Comparison of ENCODE assay signal across 17 cellular contexts in genomic region chr4:128796934-128797333, GRCh38. TPM values are rescaled to one million over a fixed set of nuclear protein-coding genes. Genes with fewer than 3 reads are reported as not detected.
DNase-seq lines count a peak whose midpoint lies in the region; ATAC-seq, FAIRE-seq and TF ChIP-seq lines count a peak whose summit lies in the region.
"Had no signal": no experiment of that assay in that cellular context is flagged by ENCODE, and none has a peak within 500 bp of the region (broad histone marks: within the 10 kb centered on the region; RNA-seq: fewer than 3 reads in every experiment).

No MANE protein-coding gene starts in this region.

- TF ChIP-seq RAD21 in A549 (conservative IDR thresholded peaks at IDR 0.05 in 1 of 2, IDR thresholded peaks at IDR 0.05 in 1 of 2) (no peak), HCT116 (IDR thresholded peaks at IDR 0.05; ENCODE audit: low read depth) (no peak)

- H3K9ac ChIP-seq in HCT116 (ENCODE audit: low read length), result no peak overlapping the region

- TF ChIP-seq EP300 in A549 (IDR thresholded peaks at IDR 0.05), result no peak

- no peak for FAIRE-seq in A549 (lab: Jason Lieb, UNC)
- FAIRE-seq: HTR-8/SVneo, K562 had no signal

- DNase-seq in A549 (ENCODE audit: low read depth in 1 of 2, low spot score in 1 of 2) (peak in 1 of 2 experiments; percentile 45), HCT116 (ENCODE audit: low read depth, low spot score) (no peak), RKO (ENCODE audit: low spot score) (peak; percentile 53), foreskin keratinocyte (peak; percentile 39 to 73), GM10248 (ENCODE audit: extremely low spot score) (no peak), gastrocnemius medialis (no peak)
- DNase-seq in CD4-positive, alpha-beta memory T cell, result no peak
- DNase-seq: CD4-positive, alpha-beta T cell; DMS79 treated with DMSO at 0.1 percent for 48 hours; MM.1S; NCI-H1105; NCI-H1694 treated with DMSO at 0.1 percent for 48 hours; Peyer's patch; SIG-M5 had no signal

- peak overlapping the region; percentile 14 for H2AFZ ChIP-seq in HCT116 (ENCODE audit: low read depth, low read length, poor library complexity, severe bottlenecking)

- no TSS peak for BruUV-seq in HCT116 (replicated peaks; lab: Mats Ljungman, UMichigan)

- no peaks in the 10 kb centered on the region for H3K9me3 Mint-ChIP-seq in CD4-positive, alpha-beta memory T cell
- H3K9me3 Mint-ChIP-seq: CD4-positive, alpha-beta T cell had no signal

- no peaks in the 10 kb centered on the region for H3K4me1 Mint-ChIP-seq in CD4-positive, alpha-beta memory T cell

- no peaks in the 10 kb centered on the region for H3K79me2 ChIP-seq in HCT116 (ENCODE audit: insufficient read depth, low read length)

- intact Hi-C loops in HCT116 (cut with micrococcal nuclease), result no loop called here
- intact Hi-C loops in gastrocnemius medialis (cut with DNase I; ENCODE audit: low total_unique reads), result no loop called here
- intact Hi-C loops in CD4-positive, alpha-beta memory T cell (cut with micrococcal nuclease), result no loop called here

- H3K4me3 ChIP-seq in A549 (no peak overlapping the region), HCT116 (replicated peaks in 1 of 2; ENCODE audit: low read depth in 1 of 2, low read length in 2 of 2) (no peak overlapping the region), gastrocnemius medialis (no peak overlapping the region)
- H3K4me3 ChIP-seq in CD4-positive, alpha-beta memory T cell (ENCODE audit: low read length in 2 of 2), result no peak overlapping the region
- H3K4me3 ChIP-seq: K562, Peyer's patch had no signal

- H3K9me2 ChIP-seq in HCT116 (ENCODE audit: insufficient read depth), result 0 out of 2 replicates have a peak, but pooled peaks cover 4% of the 10 kb centered on the region

- H3K27me3 ChIP-seq in HCT116 (ENCODE audit: insufficient read depth, low read length) (no peaks in the 10 kb centered on the region), foreskin keratinocyte (peaks cover 6% of the 10 kb centered on the region), gastrocnemius medialis (no peaks in the 10 kb centered on the region)
- H3K27me3 ChIP-seq in CD4-positive, alpha-beta memory T cell (ENCODE audit: insufficient read depth, low read length), result no peaks in the 10 kb centered on the region
- H3K27me3 ChIP-seq: Peyer's patch had no signal

- RAD21 ChIA-PET in HCT116 (lab: Charles Lee; ENCODE audit: low non-redundant PET in 1 of 2, low total read pairs in 2 of 2, uncharacterized antibody in 2 of 2, unreplicated experiment in 2 of 2), result no interaction called here

- TF ChIP-seq CTCF in A549 (IDR thresholded peaks at IDR 0.05) (no peak), HCT116 (IDR thresholded peaks at IDR 0.05 in 2 of 3, conservative IDR thresholded peaks at IDR 0.05 in 1 of 3; ENCODE audit: borderline replicate concordance in 1 of 3, insufficient read depth in 1 of 3, low read depth in 2 of 3, low read length in 2 of 3) (no peak), foreskin keratinocyte (conservative IDR thresholded peaks at IDR 0.05) (no peak), GM10248 (IDR thresholded peaks at IDR 0.05; ENCODE audit: control extremely low read depth, extremely low read depth, low read depth, missing control alignments) (no peak), gastrocnemius medialis (IDR thresholded peaks at IDR 0.05 in 4 of 5, conservative IDR thresholded peaks at IDR 0.05 in 1 of 5) (no peak)

- POLR2A ChIA-PET in A549 (lab: Yijun Ruan, JAX) (interaction anchor here (0.6 kb wide), 1 partner anchor 161 kb away, joined by 3 read pairs; no protein-coding TSS in a partner anchor), HCT116 (lab: Charles Lee) (no interaction called here), GM10248 (lab: Yijun Ruan, JAX) (no interaction called here)
- POLR2A ChIA-PET in CD4-positive, alpha-beta memory T cell (lab: Charles Lee; ENCODE audit: partially characterized antibody), result no interaction called here

- TF ChIP-seq POLR2A in A549 (IDR thresholded peaks at IDR 0.05; ENCODE audit: low read length) (no peak), HCT116 (IDR thresholded peaks at IDR 0.05; ENCODE audit: borderline replicate concordance, extremely low read depth, insufficient read depth, insufficient read length) (no peak), gastrocnemius medialis (IDR thresholded peaks at IDR 0.05) (no peak)

- 36% methylated on average over 3 of the region's 3 CpGs for WGBS in A549 (ENCODE audit: missing lambda C conversion rate)

- H3K36me3 ChIP-seq in HCT116 (ENCODE audit: control insufficient read depth in 1 of 2, insufficient read depth in 2 of 2, low read length in 2 of 2) (no peaks in the 10 kb centered on the region), gastrocnemius medialis (no peaks in the 10 kb centered on the region)
- H3K36me3 ChIP-seq in CD4-positive, alpha-beta memory T cell (ENCODE audit: insufficient read depth, low read length), result no peaks in the 10 kb centered on the region
- H3K36me3 ChIP-seq: Peyer's patch had no signal

- H3K36me3 Mint-ChIP-seq in CD4-positive, alpha-beta memory T cell, result no peaks in the 10 kb centered on the region

- H4K20me1 ChIP-seq in HCT116 (ENCODE audit: insufficient read depth), result no peaks in the 10 kb centered on the region

- H3K27ac ChIP-seq in A549, result peak overlapping the region; percentile 4 to 37; a peak in 3 of 6 replicates
- no peak overlapping the region for H3K27ac ChIP-seq in HCT116 (ENCODE audit: low read depth, low read length)
- no peak overlapping the region for H3K27ac ChIP-seq in foreskin keratinocyte
- H3K27ac ChIP-seq in gastrocnemius medialis, result no peak overlapping the region
- H3K27ac ChIP-seq in CD4-positive, alpha-beta memory T cell (ENCODE audit: low read depth, low read length), result no peak overlapping the region
- H3K27ac ChIP-seq: Peyer's patch had no signal

- in situ Hi-C loops in gastrocnemius medialis (cut with MboI; ENCODE audit: low sequenced_read_pairs in 4 of 4), result no loop called here

- no peak overlapping the region for H3K27ac Mint-ChIP-seq in CD4-positive, alpha-beta memory T cell
- H3K27ac Mint-ChIP-seq: CD4-positive, alpha-beta T cell had no signal

- CTCF ChIA-PET in A549 (lab: Yijun Ruan, JAX) (interaction anchor here (0.8 to 1.5 kb wide), 2 partner anchors 13 to 65 kb away, joined by 4 read pairs; partner anchors contain the start of gene JADE1), HCT116 (lab: Charles Lee) (no interaction called here), GM10248 (lab: Yijun Ruan, JAX) (no interaction called here)
- CTCF ChIA-PET in CD4-positive, alpha-beta memory T cell (lab: Charles Lee; ENCODE audit: partially characterized antibody), result no interaction called here

- ATAC-seq in A549 (peak in 1 of 2 experiments; percentile 54; a peak in 3 of 6 replicates), HCT116 (no peak), foreskin keratinocyte (peak; percentile 74), gastrocnemius medialis (no peak), HG03095 (IDR thresholded peaks at IDR 0.05; ENCODE audit: unreplicated experiment) (no peak)
- ATAC-seq: K562 had no signal

- peak overlapping the region; percentile 34 for H3K4me2 ChIP-seq in A549
- H3K4me2 ChIP-seq in HCT116 (ENCODE audit: low read length), result no peak overlapping the region

- H3K4me1 ChIP-seq in A549 (peaks cover 31% of the 10 kb centered on the region), HCT116 (ENCODE audit: control insufficient read depth in 1 of 2, insufficient read depth in 2 of 2, low read length in 2 of 2) (no peaks in the 10 kb centered on the region), foreskin keratinocyte (peaks cover 12% of the 10 kb centered on the region), gastrocnemius medialis (no peaks in the 10 kb centered on the region)
- no peaks in the 10 kb centered on the region for H3K4me1 ChIP-seq in CD4-positive, alpha-beta memory T cell (ENCODE audit: insufficient read depth, low read length)
- H3K4me1 ChIP-seq: Peyer's patch had no signal

- H3K9me3 ChIP-seq in A549 (no peaks in the 10 kb centered on the region), HCT116 (ENCODE audit: control insufficient read depth in 1 of 2, insufficient read depth in 1 of 2, low read depth in 1 of 2, low read length in 2 of 2) (no peaks in the 10 kb centered on the region), gastrocnemius medialis (no peaks in the 10 kb centered on the region)
- H3K9me3 ChIP-seq in CD4-positive, alpha-beta memory T cell (ENCODE audit: control insufficient read depth in 1 of 2, low read length in 2 of 2), result no peaks in the 10 kb centered on the region
- H3K9me3 ChIP-seq: Peyer's patch had no signal

- H3K27me3 Mint-ChIP-seq in CD4-positive, alpha-beta memory T cell, result peaks cover 0 to 3% of the 10 kb centered on the region in 2 donors
- H3K27me3 Mint-ChIP-seq: CD4-positive, alpha-beta T cell had no signal

- H3K4me3 Mint-ChIP-seq in CD4-positive, alpha-beta memory T cell, result no peak overlapping the region
- H3K4me3 Mint-ChIP-seq: CD4-positive, alpha-beta T cell had no signal

TF ChIP-seq in A549, 52 proteins besides CTCF, POLR2A, EP300 and RAD21 (continues in another document):
- TF ChIP-seq KDM5A (IDR thresholded peaks at IDR 0.05) (no peak), TP53 (CRISPR knock-in tag; IDR thresholded peaks at IDR 0.05) (no peak)

TF ChIP-seq in HCT116, 20 proteins besides CTCF, POLR2A, EP300 and RAD21:
- TF ChIP-seq SP1 (IDR thresholded peaks at IDR 0.05; ENCODE audit: low read depth) (no peak), SRF (IDR thresholded peaks at IDR 0.05; ENCODE audit: low read depth) (no peak)
- TF ChIP-seq, protein P1, sequence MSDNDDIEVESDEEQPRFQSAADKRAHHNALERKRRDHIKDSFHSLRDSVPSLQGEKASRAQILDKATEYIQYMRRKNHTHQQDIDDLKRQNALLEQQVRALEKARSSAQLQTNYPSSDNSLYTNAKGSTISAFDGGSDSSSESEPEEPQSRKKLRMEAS (IDR thresholded peaks at IDR 0.05), result no peak
TF ChIP-seq in HCT116: peak in this region for 0.

RNA-seq across cellular contexts. Expression of gene JADE1, which starts 12.6 kb away (rescaled TPM):
- polyA plus RNA-seq in A549 (2011; rRNA removed), result 46.7 and 54.6 TPM in 2 replicates
- 13.9 and 16.6 TPM in 2 replicates for polyA plus RNA-seq in A549 (2012; cell fraction: cytosol; rRNA removed)
- 22.4 and 32.8 TPM in 2 replicates for polyA plus RNA-seq in A549 (2012; cell fraction: nucleus; rRNA removed)
- 21.7 to 25.1 TPM (median 23.7 TPM) in 3 replicates for polyA plus RNA-seq in A549 (2017; fragmentation: RNase III; extraction: RNeasy Plus Mini Kit Qiagen cat#74134 plus additional on column Dnase treatment)
- 74.8 and 83.3 TPM in 2 replicates for polyA minus RNA-seq in A549 (2011; rRNA and poly(A)+ RNA removed)
- total RNA-seq in HCT116 (2021; ENCODE audit: unreplicated experiment), result 26.5 TPM
- polyA plus RNA-seq in HCT116 (2012), result 12.2 and 14.4 TPM in 2 replicates
- 6.7 and 7.9 TPM in 2 replicates for total RNA-seq in foreskin keratinocyte
- 2.3 and 2.9 TPM in 2 replicates for polyA plus RNA-seq in foreskin keratinocyte
- 10 to 100 TPM; 14.2 to 21.1 (median 14.9) TPM for total RNA-seq in gastrocnemius medialis
- total RNA-seq in CD4-positive, alpha-beta memory T cell, result 10 to 100 TPM; 65.6 to 67.3 TPM
- polyA plus RNA-seq in CD4-positive, alpha-beta memory T cell, result 10 to 100 TPM; 44.9 to 54.2 TPM

Comparison
In these comparisons a context has a peak if more than half of its experiments do, and no peak if none do; other contexts are left out.
1. DNase-seq: peak in RKO (single experiment) and foreskin keratinocyte (2 of 2); none in HCT116 (single experiment), GM10248 (single experiment), gastrocnemius medialis (0 of 2) and CD4-positive, alpha-beta memory T cell (0 of 5).
2. H3K27ac ChIP-seq: peak in A549 (2 of 2); none in HCT116 (single experiment), foreskin keratinocyte (single experiment), gastrocnemius medialis (0 of 4) and CD4-positive, alpha-beta memory T cell (single experiment).